ENCODE assay signal across 26 cellular contexts in the genomic region with DNA sequence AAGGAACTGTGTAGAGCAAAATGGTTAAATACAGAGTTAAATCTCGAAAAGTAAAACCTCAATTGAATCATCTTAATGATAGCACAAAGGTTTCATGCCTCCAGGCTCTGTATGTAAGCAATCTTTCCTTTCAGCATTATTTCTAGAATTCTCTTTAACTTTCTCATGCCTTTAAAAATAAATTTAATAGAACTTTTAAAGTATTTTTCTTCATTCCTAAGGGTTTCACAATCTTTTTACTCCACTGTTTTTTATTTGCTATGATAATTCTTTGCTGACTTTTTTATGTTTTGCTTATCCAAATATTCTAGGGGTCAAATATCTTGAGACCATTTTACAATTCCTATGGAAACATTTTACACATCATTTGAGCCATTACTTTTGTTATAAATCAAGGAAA.
DNase-seq lines count a peak whose midpoint lies in the region; ATAC-seq, FAIRE-seq and TF ChIP-seq lines count a peak whose summit lies in the region.
"Had no signal": no experiment of that assay in that cellular context is flagged by ENCODE, and none has a peak within 500 bp of the region (broad histone marks: within the 10 kb centered on the region; RNA-seq: fewer than 3 reads in every experiment).

No MANE protein-coding gene starts in this region.

- H3K36me3 ChIP-seq in IMR-90 (ENCODE audit: control insufficient read depth, insufficient read depth, low read length), result no peaks in the 10 kb centered on the region
- H3K36me3 ChIP-seq: BE2C, HAP-1, SJCRH30 had no signal

- no peak overlapping the region for H2BK20ac ChIP-seq in IMR-90 (ENCODE audit: low read depth, low read length)

- no peak overlapping the region for H2AK9ac ChIP-seq in IMR-90 (replicated peaks; ENCODE audit: low read depth, low read length, poor library complexity)

- dilution Hi-C loops in IMR-90 (cut with HindIII; ENCODE audit: low sequenced_read_pairs, unreplicated experiment), result no loop called here

- no peak overlapping the region for H3K9ac ChIP-seq in IMR-90 (ENCODE audit: low read depth, low read length)

- DNase-seq in EH (ENCODE audit: low read depth) (peak; percentile 85), IMR-90 (peak; percentile 19), osteocyte (ENCODE audit: extremely low spot score, unreplicated experiment) (no peak), NCI-H1694 (lab: John Stamatoyannopoulos, UW) (no peak), NCI-H69 (lab: John Stamatoyannopoulos, UW) (no peak)
- DNase-seq in stimulated activated naive CD8-positive, alpha-beta T cell treated with anti-CD3 and anti-CD28 coated beads, Interleukin-15, amount 100 ng/mL, for 72 hours, result no peak
- DNase-seq: BE2C, Calu3, DMS79 treated with DMSO at 0.1 percent for 48 hours, GOT3, NCI-H1092, NCI-H1417 treated with DMSO at 0.1 percent for 48 hours, NCI-H187, NCI-H2081 treated with DMSO at 0.1 percent for 48 hours, NCI-H2171, NCI-H345, NCI-H524, NCI-H774, PC-3, SJCRH30, T-cell had no signal

- no peak for TF ChIP-seq RAD21 in IMR-90 (IDR thresholded peaks at IDR 0.05; ENCODE audit: low read length)

- no peak overlapping the region for H4K5ac ChIP-seq in IMR-90 (ENCODE audit: low read depth, low read length)

- H3K23ac ChIP-seq in IMR-90 (ENCODE audit: low read depth, low read length), result no peak overlapping the region

- no peaks in the 10 kb centered on the region for H3K27me3 ChIP-seq in IMR-90 (ENCODE audit: control insufficient read depth, insufficient read depth, low read length)
- H3K27me3 ChIP-seq: BE2C, SJCRH30 had no signal

- ATAC-seq in IMR-90 (ENCODE audit: low read depth) (peak; percentile 63), GM21390 (IDR thresholded peaks at IDR 0.05; ENCODE audit: unreplicated experiment) (no peak)
- ATAC-seq in stimulated activated naive CD8-positive, alpha-beta T cell treated with anti-CD3 and anti-CD28 coated beads, Interleukin-15, amount 100 ng/mL, for 72 hours, result no peak
- ATAC-seq: A549, PC-3, Right ventricle myocardium inferior, T-cell had no signal

- POLR2A ChIA-PET in IMR-90 (lab: Charles Lee; ENCODE audit: unreplicated experiment), result no interaction called here

- H3K9me3 Mint-ChIP-seq in osteocyte (ENCODE audit: unreplicated experiment), result no peaks in the 10 kb centered on the region
- H3K9me3 Mint-ChIP-seq in stimulated activated naive CD8-positive, alpha-beta T cell treated with anti-CD3 and anti-CD28 coated beads, Interleukin-15, amount 100 ng/mL, for 72 hours, result no peaks in the 10 kb centered on the region

- H3K79me1 ChIP-seq in IMR-90 (ENCODE audit: low read depth in 1 of 2, low read length in 2 of 2), result no peaks in the 10 kb centered on the region

- H2AFZ ChIP-seq in IMR-90 (replicated peaks; ENCODE audit: low read length, poor library complexity), result no peak overlapping the region

- no peaks in the 10 kb centered on the region for H3K36me3 Mint-ChIP-seq in osteocyte (ENCODE audit: unreplicated experiment)
- H3K36me3 Mint-ChIP-seq: T-cell had no signal

- H2BK15ac ChIP-seq in IMR-90 (ENCODE audit: low read depth, low read length), result no peak overlapping the region

- peak; percentile 99 for FAIRE-seq in endometrium (lab: Jason Lieb, UNC)
- FAIRE-seq: A549 had no signal

- no peaks in the 10 kb centered on the region for H3K27me3 Mint-ChIP-seq in osteocyte (ENCODE audit: unreplicated experiment)
- H3K27me3 Mint-ChIP-seq in stimulated activated naive CD8-positive, alpha-beta T cell treated with anti-CD3 and anti-CD28 coated beads, Interleukin-15, amount 100 ng/mL, for 72 hours, result peaks cover 12% of the 10 kb centered on the region

- intact Hi-C loops in IMR-90 (cut with micrococcal nuclease), result no loop called here

- no peaks in the 10 kb centered on the region for H3K9me1 ChIP-seq in IMR-90 (ENCODE audit: insufficient read depth, low read length)

- no peak overlapping the region; the same call in 1 of the 2 replicates for H3K4me2 ChIP-seq in IMR-90 (ENCODE audit: low read depth, low read length)
- H3K4me2 ChIP-seq: A549 had no signal

- H4K91ac ChIP-seq in IMR-90 (ENCODE audit: insufficient read depth, low read depth, low read length), result no peak overlapping the region

- no TSS peak for BruUV-seq in IMR-90 (replicated peaks; lab: Mats Ljungman, UMichigan)

- no peak overlapping the region for H3K4me3 ChIP-seq in IMR-90 (ENCODE audit: insufficient read depth, low read depth, low read length)
- H3K4me3 ChIP-seq: A549, HAP-1, SJCRH30 had no signal

- no peak for TF ChIP-seq POLR2A in IMR-90 (IDR thresholded peaks at IDR 0.05; ENCODE audit: low read depth, low read length)

- no peak overlapping the region for H3K56ac ChIP-seq in IMR-90 (ENCODE audit: extremely low read depth, insufficient read depth, low read length)

- peaks cover 33% of the 10 kb centered on the region for H3K4me1 Mint-ChIP-seq in osteocyte (ENCODE audit: unreplicated experiment)
- no peaks in the 10 kb centered on the region for H3K4me1 Mint-ChIP-seq in stimulated activated naive CD8-positive, alpha-beta T cell treated with anti-CD3 and anti-CD28 coated beads, Interleukin-15, amount 100 ng/mL, for 72 hours
- H3K4me1 Mint-ChIP-seq: T-cell had no signal

- H3K4ac ChIP-seq in IMR-90 (ENCODE audit: low read depth, low read length), result no peak overlapping the region

- H3K18ac ChIP-seq in IMR-90 (ENCODE audit: low read depth, low read length), result no peak overlapping the region

- peak overlapping the region; percentile 69 for H3K27ac Mint-ChIP-seq in osteocyte (ENCODE audit: unreplicated experiment)
- H3K27ac Mint-ChIP-seq in stimulated activated naive CD8-positive, alpha-beta T cell treated with anti-CD3 and anti-CD28 coated beads, Interleukin-15, amount 100 ng/mL, for 72 hours, result no peak overlapping the region
- H3K27ac Mint-ChIP-seq: T-cell had no signal

- H4K20me1 ChIP-seq in IMR-90 (ENCODE audit: insufficient read depth, low read length), result no peaks in the 10 kb centered on the region

- no peak overlapping the region for H3K27ac ChIP-seq in IMR-90 (ENCODE audit: insufficient read depth, low read length)
- H3K27ac ChIP-seq: A549, SJCRH30 had no signal

- peak overlapping the region; percentile 9 for H3K4me3 Mint-ChIP-seq in osteocyte (ENCODE audit: unreplicated experiment)
- H3K4me3 Mint-ChIP-seq in stimulated activated naive CD8-positive, alpha-beta T cell treated with anti-CD3 and anti-CD28 coated beads, Interleukin-15, amount 100 ng/mL, for 72 hours, result no peak overlapping the region
- H3K4me3 Mint-ChIP-seq: T-cell had no signal

- no peak overlapping the region for H3K14ac ChIP-seq in IMR-90 (replicated peaks; ENCODE audit: low read depth, low read length)

- CTCF ChIA-PET in IMR-90 (lab: Yijun Ruan, JAX), result no interaction called here

- H2AK5ac ChIP-seq in IMR-90 (ENCODE audit: low read depth, low read length), result no peak overlapping the region

- peaks cover 4% of the 10 kb centered on the region; the same call in 1 of the 2 replicates for H3K4me1 ChIP-seq in IMR-90 (ENCODE audit: control insufficient read depth, insufficient read depth, low read length)
- H3K4me1 ChIP-seq: A549, BE2C, HAP-1 had no signal

- no CpG with 5 or more reads among the region's 1 CpG for WGBS in IMR-90 (ENCODE audit: extremely low coverage in 2 of 2, insufficient read length in 1 of 2), 2 experiments

- TF ChIP-seq CTCF in IMR-90 (conservative IDR thresholded peaks at IDR 0.05; ENCODE audit: low read depth, low read length), result no peak
- no peak for TF ChIP-seq CTCF in osteocyte (IDR thresholded peaks at IDR 0.05)

- no peak overlapping the region for H2BK5ac ChIP-seq in IMR-90 (ENCODE audit: low read depth, low read length, poor library complexity, severe bottlenecking)

- in situ Hi-C loops in IMR-90 (cut with MboI; ENCODE audit: low sequenced_read_pairs), result no loop called here

- no peaks in the 10 kb centered on the region for H3K9me3 ChIP-seq in IMR-90 (ENCODE audit: control insufficient read depth, insufficient read depth, low read length)
- H3K9me3 ChIP-seq: A549, BE2C, HAP-1, SJCRH30 had no signal

- no peak overlapping the region for H4K8ac ChIP-seq in IMR-90 (ENCODE audit: low read depth in 2 of 2, low read length in 2 of 2)

- H2BK120ac ChIP-seq in IMR-90 (ENCODE audit: low read depth, low read length), result no peak overlapping the region

TF ChIP-seq in IMR-90, 13 proteins besides CTCF, POLR2A, EP300 and RAD21:
- TF ChIP-seq CEBPB (IDR thresholded peaks at IDR 0.05; ENCODE audit: low read depth, low read length) (no peak), MAZ (IDR thresholded peaks at IDR 0.05; ENCODE audit: borderline replicate concordance, low read depth, low read length) (no peak), NFE2L2 (IDR thresholded peaks at IDR 0.05; ENCODE audit: low read depth, low read length) (no peak), USF2 (IDR thresholded peaks at IDR 0.05; ENCODE audit: low read depth, low read length) (no peak), RFX5 (IDR thresholded peaks at IDR 0.05; ENCODE audit: low read depth, low read length) (no peak), SMC3 (IDR thresholded peaks at IDR 0.05; ENCODE audit: low read depth, low read length) (no peak), FOS (IDR thresholded peaks at IDR 0.05; ENCODE audit: low read depth, low read length) (no peak)
TF ChIP-seq in IMR-90: peak in this region for 0.

Comparison
In these comparisons a context has a peak if more than half of its experiments do, and no peak if none do; other contexts are left out.
1. DNase-seq: peak in EH (single experiment) and IMR-90 (single experiment); none in osteocyte (single experiment), NCI-H1694 (single experiment), stimulated activated naive CD8-positive, alpha-beta T cell treated with anti-CD3 and anti-CD28 coated beads, Interleukin-15, amount 100 ng/mL, for 72 hours (0 of 2) and NCI-H69 (single experiment).